In the genomic region with DNA sequence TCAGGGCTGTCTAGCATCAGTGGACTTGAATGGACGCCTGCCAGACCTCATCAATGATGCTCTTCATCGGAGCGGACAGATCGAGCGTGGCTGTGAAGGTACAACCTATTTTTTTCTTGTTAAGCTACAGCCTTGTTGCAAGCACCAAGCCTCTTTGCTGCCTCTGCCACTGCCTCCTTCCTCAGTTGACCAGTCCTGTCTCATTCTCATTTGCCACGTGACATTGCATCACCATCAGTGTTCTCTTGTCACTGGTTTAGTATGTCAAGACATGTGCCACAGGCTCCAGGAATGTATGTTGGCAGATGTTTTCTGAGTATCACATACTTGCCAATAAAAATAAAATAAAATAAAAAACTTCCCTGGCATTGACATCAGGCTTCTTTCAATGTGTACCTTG, we compare ENCODE assay signal across 19 cellular contexts.
"Had no signal": no experiment of that assay in that cellular context is flagged by ENCODE, and none has a peak within 500 bp of the region (broad histone marks: within the 10 kb centered on the region; RNA-seq: fewer than 3 reads in every experiment).

No MANE protein-coding gene starts in this region.

- H3K4me1 Mint-ChIP-seq: natural killer cell had no signal

- H3K27ac Mint-ChIP-seq: activated T-cell treated with anti-CD3 and anti-CD28 coated beads, Interleukin-2, amount 50 U/mL, for 72 hours; natural killer cell had no signal

- H3K36me3 Mint-ChIP-seq: natural killer cell had no signal

- H3K36me3 ChIP-seq: cardiac muscle cell, gastrocnemius medialis, lower lobe of right lung, neutrophil, transverse colon, vagina had no signal

- H3K9me3 ChIP-seq: gastrocnemius medialis, lower lobe of right lung, neutrophil, transverse colon, vagina had no signal

- H3K27me3 ChIP-seq: cardiac muscle cell, gastrocnemius medialis, neutrophil, transverse colon, vagina had no signal

- H3K4me3 Mint-ChIP-seq: activated T-cell treated with anti-CD3 and anti-CD28 coated beads, Interleukin-2, amount 50 U/mL, for 72 hours; natural killer cell had no signal

- H3K9me3 Mint-ChIP-seq: activated T-cell treated with anti-CD3 and anti-CD28 coated beads, Interleukin-2, amount 50 U/mL, for 72 hours had no signal

- H3K4me1 ChIP-seq: gastrocnemius medialis, lower lobe of right lung, transverse colon, vagina had no signal

- DNase-seq: activated CD4-positive, CD25-positive, alpha-beta regulatory T cell treated with anti-CD3 and anti-CD28 coated beads, Interleukin-2, amount 50 U/mL, for 72 hours; activated effector memory CD4-positive, alpha-beta T cell treated with anti-CD3 and anti-CD28 coated beads, Interleukin-2, amount 50 U/mL, for 16 hours; activated naive CD4-positive, alpha-beta T cell treated with anti-CD3 and anti-CD28 coated beads, Interleukin-2, amount 50 U/mL, for 16 hours; activated T-cell treated with anti-CD3 and anti-CD28 coated beads, Interleukin-2, amount 50 U/mL, for 72 hours; gastrocnemius medialis; head of caudate nucleus; lower lobe of right lung; natural killer cell; stimulated activated CD4-positive, alpha-beta T cell treated with anti-CD3 and anti-CD28 coated beads, Interleukin-12 subunit alpha, Interleukin-12 subunit beta, amount 100 ng/mL, for 4 hours; stimulated activated CD4-positive, alpha-beta T cell treated with anti-CD3 and anti-CD28 coated beads, Interleukin-1b, Interleukin-23, amount 100 ng/mL, for 48 hours; stimulated activated CD8-positive, alpha-beta memory T cell treated with anti-CD3 and anti-CD28 coated beads, Interleukin-4, amount 100 ng/mL, for 48 hours; stimulated activated naive CD4-positive, alpha-beta T cell; T-helper 1 cell; T1000; transverse colon had no signal

- H3K27ac ChIP-seq: cardiac muscle cell, gastrocnemius medialis, lower lobe of right lung, neutrophil, parathyroid adenoma, transverse colon, vagina had no signal

- H3K4me3 ChIP-seq: cardiac muscle cell, gastrocnemius medialis, lower lobe of right lung, transverse colon, vagina had no signal

- H3K79me2 ChIP-seq: parathyroid adenoma had no signal

- ATAC-seq: activated T-cell treated with anti-CD3 and anti-CD28 coated beads, Interleukin-2, amount 50 U/mL, for 72 hours; gastrocnemius medialis; lower lobe of right lung; natural killer cell had no signal

- H3K9ac ChIP-seq: parathyroid adenoma had no signal
